Comparison of ENCODE assay signal across 8 cellular contexts in genomic region chr15:52678036-52678467, GRCh38. TPM values are rescaled to one million over a fixed set of nuclear protein-coding genes. Genes with fewer than 3 reads are reported as not detected.
A peak's percentile ranks its signal among the peaks of the same experiment; 100 is the strongest.
DNase-seq lines count a peak whose midpoint lies in the region; ATAC-seq and TF ChIP-seq lines count a peak whose summit lies in the region.

No MANE protein-coding gene starts in this region.

- TF ChIP-seq POLR2A in ovary (IDR thresholded peaks at IDR 0.05) (no peak), transverse colon (IDR thresholded peaks at IDR 0.05) (no peak)

- H3K4me3 ChIP-seq in AG10803 (ENCODE audit: low read length) (peak overlapping the region; percentile 84), SJSA1 (peak overlapping the region; percentile 68), ovary (peak overlapping the region; percentile 98), transverse colon (peak overlapping the region; percentile 73 to 98 (median 82))

- DNase-seq in AG10803 (ENCODE audit: low read depth) (peak; percentile 63), SJSA1 (ENCODE audit: low read depth in 1 of 2, low spot score in 2 of 2) (peak in 1 of 2 experiments; percentile 61), Right ventricle myocardium inferior (ENCODE audit: missing footprints) (peak; percentile 67), ovary (peak; percentile 62 to 75 (median 69)), transverse colon (peak; percentile 68)
- peak; percentile 48 to 56 for DNase-seq in activated naive CD4-positive, alpha-beta T cell treated with anti-CD3 and anti-CD28 coated beads, Interleukin-2, amount 50 U/mL, for 72 hours (ENCODE audit: low spot score in 2 of 2)

- TF ChIP-seq CTCF in AG10803 (conservative IDR thresholded peaks at IDR 0.05; ENCODE audit: low read length) = peak; percentile 27; the same call in 1 of the 2 replicates
- no peak for TF ChIP-seq CTCF in ovary (IDR thresholded peaks at IDR 0.05)
- TF ChIP-seq CTCF in transverse colon (IDR thresholded peaks at IDR 0.05) = no peak

- no peaks in the 10 kb centered on the region for H3K27me3 ChIP-seq in SJSA1 (replicated peaks)
- no peaks in the 10 kb centered on the region for H3K27me3 ChIP-seq in ovary
- no peaks in the 10 kb centered on the region for H3K27me3 ChIP-seq in transverse colon

- no peaks in the 10 kb centered on the region for H3K9me3 Mint-ChIP-seq in activated naive CD4-positive, alpha-beta T cell treated with anti-CD3 and anti-CD28 coated beads, Interleukin-2, amount 50 U/mL, for 72 hours

- in situ Hi-C loops in transverse colon (cut with MboI; ENCODE audit: low pct_ligation_motif_present in 1 of 4, low pct_unique_long_range_greater_than_20kb in 1 of 4, low sequenced_read_pairs in 3 of 4) = no loop called here

- H3K9me3 ChIP-seq in SJSA1 (replicated peaks) = no peaks in the 10 kb centered on the region
- H3K9me3 ChIP-seq in ovary = no peaks in the 10 kb centered on the region
- H3K9me3 ChIP-seq in transverse colon = no peaks in the 10 kb centered on the region

- H3K27ac Mint-ChIP-seq in activated naive CD4-positive, alpha-beta T cell treated with anti-CD3 and anti-CD28 coated beads, Interleukin-2, amount 50 U/mL, for 72 hours = peak overlapping the region; percentile 97 to 98

- intact Hi-C loops in Right ventricle myocardium inferior (cut with DNase I) (loop anchor here (5.0 kb wide), 4 partner anchors 51 to 111 kb away; partner anchors contain the start of gene ARPP19), ovary (cut with DNase I) (no loop called here), transverse colon (cut with DNase I; ENCODE audit: low total_unique reads) (no loop called here)

- H3K36me3 ChIP-seq in SJSA1 (0 out of 2 replicates have a peak, but pooled peaks cover 5% of the 10 kb centered on the region), ovary (no peaks in the 10 kb centered on the region), transverse colon (peaks cover 0 to 24% (median 0%) of the 10 kb centered on the region in 4 donors)

- peak; percentile 38 for ATAC-seq in GM18867 (IDR thresholded peaks at IDR 0.05; ENCODE audit: unreplicated experiment)
- peak; percentile 28 for ATAC-seq in HG03280 (IDR thresholded peaks at IDR 0.05; ENCODE audit: unreplicated experiment)
- peak; percentile 41 to 51 for ATAC-seq in activated naive CD4-positive, alpha-beta T cell treated with anti-CD3 and anti-CD28 coated beads, Interleukin-2, amount 50 U/mL, for 72 hours
- peak; percentile 56 for ATAC-seq in Right ventricle myocardium inferior

- H3K27ac ChIP-seq in SJSA1 (peak overlapping the region; percentile 49), ovary (peak overlapping the region; percentile 95 to 96), transverse colon (peak overlapping the region; percentile 97 to 100 (median 98))

- TF ChIP-seq EP300 in ovary (IDR thresholded peaks at IDR 0.05) (no peak), transverse colon (IDR thresholded peaks at IDR 0.05; ENCODE audit: low read depth) (no peak)

- H3K4me1 ChIP-seq in SJSA1 (replicated peaks) (no peaks in the 10 kb centered on the region; the same call in 1 of the 2 replicates), ovary (ENCODE audit: insufficient read depth) (peaks cover 2% of the 10 kb centered on the region), transverse colon (peaks cover 15 to 53% (median 37%) of the 10 kb centered on the region in 4 donors)

- peaks cover 19 to 24% of the 10 kb centered on the region in 2 donors for H3K36me3 Mint-ChIP-seq in activated naive CD4-positive, alpha-beta T cell treated with anti-CD3 and anti-CD28 coated beads, Interleukin-2, amount 50 U/mL, for 72 hours

- WGBS in ovary, 3 donors = 1 to 2% (median 1%) methylated on average over 13 of the region's 13 CpGs
- WGBS in transverse colon (ENCODE audit: low coverage in 1 of 2), 2 donors = 3% methylated on average over 9 to 13 of the region's 13 CpGs

RNA-seq across cellular contexts. Expression of gene ATOSA, which starts 1.1 kb away (rescaled TPM):
- total RNA-seq in SJSA1 (2014; rRNA removed; shearing (Covaris generic)) = 2.0 and 4.0 TPM in 2 replicates
- 10 to 100 TPM; 26.3 to 36.5 TPM for total RNA-seq in activated naive CD4-positive, alpha-beta T cell treated with anti-CD3 and anti-CD28 coated beads, Interleukin-2, amount 50 U/mL, for 72 hours
- total RNA-seq in Right ventricle myocardium inferior (21.7 TPM), ovary (10 to 100 TPM; 21.3 to 74.6 (median 30.9) TPM), transverse colon (100 to 1,000 TPM in 1 of 4 donors, 10 to 100 TPM in 3; 41.0 to 149 (median 84.5) TPM)
- 10 to 100 TPM; 28.4 to 31.2 TPM for polyA plus RNA-seq in ovary
